Comparison of ENCODE assay signal across 17 cellular contexts in the genomic region with DNA sequence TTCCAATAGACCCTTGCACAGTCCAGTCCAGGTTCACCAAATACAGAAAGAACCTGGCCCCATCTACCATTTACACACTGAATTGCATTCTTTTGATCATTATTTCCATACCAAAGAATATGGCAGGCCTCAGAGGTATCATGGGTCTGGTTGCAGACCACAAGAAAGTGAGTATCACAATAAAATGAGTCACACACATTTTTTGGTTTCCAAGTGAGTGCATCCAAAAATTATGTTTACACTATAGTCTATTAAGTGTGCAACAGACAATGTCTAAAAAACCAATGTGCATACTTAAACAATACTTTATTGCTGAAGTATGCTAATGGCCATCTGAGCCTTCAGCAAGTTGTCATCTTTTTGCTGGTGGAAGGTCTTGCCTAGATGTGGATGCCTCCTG.
DNase-seq lines count a peak whose midpoint lies in the region; ATAC-seq and TF ChIP-seq lines count a peak whose summit lies in the region.
"Had no signal": no experiment of that assay in that cellular context is flagged by ENCODE, and none has a peak within 500 bp of the region (broad histone marks: within the 10 kb centered on the region; RNA-seq: fewer than 3 reads in every experiment).

No MANE protein-coding gene starts in this region.

- H2BK5ac ChIP-seq in neuronal stem cell (ENCODE audit: low read length) = no peak overlapping the region

- peak; percentile 64 for ATAC-seq in activated CD4-positive, alpha-beta T cell treated with anti-CD3 and anti-CD28 coated beads for 36 hours
- ATAC-seq in stimulated activated naive CD8-positive, alpha-beta T cell treated with anti-CD3 and anti-CD28 coated beads, Interleukin-15, amount 100 ng/mL, for 72 hours = peak; percentile 71
- ATAC-seq: K562 had no signal

- H2AK5ac ChIP-seq in neuronal stem cell (ENCODE audit: low read depth, low read length) = no peak overlapping the region

- H3K27me3 Mint-ChIP-seq in activated CD4-positive, alpha-beta T cell treated with anti-CD3 and anti-CD28 coated beads for 36 hours = no peaks in the 10 kb centered on the region
- H3K27me3 Mint-ChIP-seq in HFFc6 (ENCODE audit: insufficient read depth) = no peaks in the 10 kb centered on the region; the same call in 1 of the 2 replicates
- H3K27me3 Mint-ChIP-seq in stimulated activated naive CD8-positive, alpha-beta T cell treated with anti-CD3 and anti-CD28 coated beads, Interleukin-15, amount 100 ng/mL, for 72 hours = no peaks in the 10 kb centered on the region
- H3K27me3 Mint-ChIP-seq: B cell had no signal

- no peak overlapping the region for H3K18ac ChIP-seq in neuronal stem cell (ENCODE audit: low read length)

- no peaks in the 10 kb centered on the region for H3K79me1 ChIP-seq in neuronal stem cell (ENCODE audit: low read depth, low read length)

- in situ Hi-C loops in G401 (cut with HindIII; ENCODE audit: low sequenced_read_pairs) = no loop called here

- H3K23ac ChIP-seq in neuronal stem cell (ENCODE audit: low read depth, low read length, poor library complexity) = no peak overlapping the region

- POLR2A ChIA-PET in activated CD4-positive, alpha-beta T cell treated with anti-CD3 and anti-CD28 coated beads for 36 hours (lab: Charles Lee) = no interaction called here

- H3K14ac ChIP-seq in neuronal stem cell (ENCODE audit: low read length) = no peak overlapping the region

- no peak overlapping the region for H3K4me3 ChIP-seq in neuronal stem cell (ENCODE audit: low read length in 2 of 2)
- H3K4me3 ChIP-seq: K562, PC-9 had no signal

- H3K9me3 Mint-ChIP-seq in activated CD4-positive, alpha-beta T cell treated with anti-CD3 and anti-CD28 coated beads for 36 hours (ENCODE audit: low read depth) = peaks cover 3% of the 10 kb centered on the region
- no peaks in the 10 kb centered on the region; the same call in 1 of the 2 replicates for H3K9me3 Mint-ChIP-seq in HFFc6
- no peaks in the 10 kb centered on the region for H3K9me3 Mint-ChIP-seq in stimulated activated naive CD8-positive, alpha-beta T cell treated with anti-CD3 and anti-CD28 coated beads, Interleukin-15, amount 100 ng/mL, for 72 hours

- no peak overlapping the region for H4K8ac ChIP-seq in neuronal stem cell (ENCODE audit: low read depth, low read length)

- H3K36me3 ChIP-seq in neuronal stem cell (replicated peaks in 1 of 2; ENCODE audit: control insufficient read depth in 2 of 2, insufficient read depth in 2 of 2, low read length in 2 of 2) = peaks cover 4 to 30% of the 10 kb centered on the region in 2 donors

- H3K36me3 Mint-ChIP-seq in activated CD4-positive, alpha-beta T cell treated with anti-CD3 and anti-CD28 coated beads for 36 hours (ENCODE audit: low read depth) = peaks cover 17% of the 10 kb centered on the region
- H3K36me3 Mint-ChIP-seq in HFFc6 (ENCODE audit: low read depth) = peaks cover 20% of the 10 kb centered on the region

- H3K4me3 Mint-ChIP-seq in activated CD4-positive, alpha-beta T cell treated with anti-CD3 and anti-CD28 coated beads for 36 hours = no peak overlapping the region
- H3K4me3 Mint-ChIP-seq in HFFc6 = no peak overlapping the region
- H3K4me3 Mint-ChIP-seq in stimulated activated naive CD8-positive, alpha-beta T cell treated with anti-CD3 and anti-CD28 coated beads, Interleukin-15, amount 100 ng/mL, for 72 hours = no peak overlapping the region
- H3K4me3 Mint-ChIP-seq: B cell had no signal

- no peak for TF ChIP-seq CTCF in HFFc6 (IDR thresholded peaks at IDR 0.05)

- H2BK12ac ChIP-seq in neuronal stem cell (ENCODE audit: low read length) = no peak overlapping the region

- no peak overlapping the region for H3K27ac ChIP-seq in neuronal stem cell (replicated peaks; ENCODE audit: low read length)
- H3K27ac ChIP-seq: 22Rv1, PC-9 had no signal

- no peak overlapping the region for H3K4me2 ChIP-seq in neuronal stem cell (ENCODE audit: insufficient read depth, low read length, poor library complexity, severe bottlenecking)
- H3K4me2 ChIP-seq: PC-9 had no signal

- no peak overlapping the region for H3K27ac Mint-ChIP-seq in activated CD4-positive, alpha-beta T cell treated with anti-CD3 and anti-CD28 coated beads for 36 hours
- H3K27ac Mint-ChIP-seq in HFFc6 = no peak overlapping the region
- no peak overlapping the region for H3K27ac Mint-ChIP-seq in stimulated activated naive CD8-positive, alpha-beta T cell treated with anti-CD3 and anti-CD28 coated beads, Interleukin-15, amount 100 ng/mL, for 72 hours
- H3K27ac Mint-ChIP-seq: B cell had no signal

- H3K27me3 ChIP-seq in neuronal stem cell (ENCODE audit: control insufficient read depth in 3 of 3, insufficient read depth in 3 of 3, low read depth in 1 of 3, low read length in 3 of 3) = no peaks in the 10 kb centered on the region

- CTCF ChIA-PET in activated CD4-positive, alpha-beta T cell treated with anti-CD3 and anti-CD28 coated beads for 36 hours (lab: Charles Lee) = no interaction called here

- H2BK15ac ChIP-seq in neuronal stem cell (ENCODE audit: low read length) = no peak overlapping the region

- DNase-seq in activated CD4-positive, alpha-beta T cell treated with anti-CD3 and anti-CD28 coated beads for 36 hours = no peak
- no peak for DNase-seq in activated CD4-positive, alpha-beta T cell treated with anti-CD3 and anti-CD28 coated beads for 48 hours
- DNase-seq in HFFc6 (peak; percentile 11), astrocyte of the hippocampus (ENCODE audit: low read depth, low spot score) (peak; percentile 28), cerebellar nuclear complex (lab: John Stamatoyannopoulos, UW) (no peak), G401 (ENCODE audit: low spot score) (no peak), neuronal stem cell (ENCODE audit: low spot score) (no peak)
- no peak for DNase-seq in stimulated activated naive CD8-positive, alpha-beta T cell treated with anti-CD3 and anti-CD28 coated beads, Interleukin-15, amount 100 ng/mL, for 72 hours
- DNase-seq: Caco-2, NCI-H1417 treated with DMSO at 0.1 percent for 48 hours, NCI-H187 treated with DMSO at 0.1 percent for 48 hours, NCI-H345, NCI-H524 treated with DMSO at 0.1 percent for 48 hours, PC-9 had no signal

- peaks cover 0 to 6% of the 10 kb centered on the region in 2 donors for H3K9me3 ChIP-seq in neuronal stem cell (replicated peaks in 1 of 2; ENCODE audit: control insufficient read depth in 2 of 2, insufficient read depth in 1 of 2, low read depth in 1 of 2, low read length in 2 of 2)
- H3K9me3 ChIP-seq: Caco-2 had no signal

- H2BK120ac ChIP-seq in neuronal stem cell (ENCODE audit: low read depth, low read length) = no peak overlapping the region

- H3K4me1 ChIP-seq in neuronal stem cell (ENCODE audit: control insufficient read depth in 2 of 2, insufficient read depth in 1 of 2, low read depth in 1 of 2, low read length in 2 of 2) = no peaks in the 10 kb centered on the region
- H3K4me1 ChIP-seq: Caco-2 had no signal

- H2AFZ ChIP-seq in neuronal stem cell (ENCODE audit: low read length) = no peak overlapping the region
- H2AFZ ChIP-seq: PC-9 had no signal

- no peak overlapping the region for H3K4ac ChIP-seq in neuronal stem cell (ENCODE audit: low read length)

- peaks cover 2% of the 10 kb centered on the region for H3K4me1 Mint-ChIP-seq in activated CD4-positive, alpha-beta T cell treated with anti-CD3 and anti-CD28 coated beads for 36 hours
- peaks cover 13% of the 10 kb centered on the region; the same call in 1 of the 2 replicates for H3K4me1 Mint-ChIP-seq in HFFc6 (ENCODE audit: low read depth)
- no peaks in the 10 kb centered on the region for H3K4me1 Mint-ChIP-seq in stimulated activated naive CD8-positive, alpha-beta T cell treated with anti-CD3 and anti-CD28 coated beads, Interleukin-15, amount 100 ng/mL, for 72 hours
- H3K4me1 Mint-ChIP-seq: B cell had no signal

- intact Hi-C loops in activated CD4-positive, alpha-beta T cell treated with anti-CD3 and anti-CD28 coated beads for 36 hours (cut with DNase I, micrococcal nuclease) = no loop called here

- no peak overlapping the region for H4K91ac ChIP-seq in neuronal stem cell (ENCODE audit: low read depth, low read length, poor library complexity)

- H3K9ac ChIP-seq in neuronal stem cell (ENCODE audit: low read depth, low read length, poor library complexity) = no peak overlapping the region

Comparison
In these comparisons a context has a peak if more than half of its experiments do, and no peak if none do; other contexts are left out.
1. DNase-seq: peak in HFFc6 (single experiment) and astrocyte of the hippocampus (single experiment); none in activated CD4-positive, alpha-beta T cell treated with anti-CD3 and anti-CD28 coated beads for 36 hours (single experiment), activated CD4-positive, alpha-beta T cell treated with anti-CD3 and anti-CD28 coated beads for 48 hours (single experiment), stimulated activated naive CD8-positive, alpha-beta T cell treated with anti-CD3 and anti-CD28 coated beads, Interleukin-15, amount 100 ng/mL, for 72 hours (0 of 2), cerebellar nuclear complex (0 of 2), G401 (single experiment) and neuronal stem cell (single experiment).